Comparison of ENCODE assay signal across 23 cellular contexts in genomic region chr17:37825851-37826250, GRCh38.
"Had no signal": no experiment of that assay in that cellular context is flagged by ENCODE, and none has a peak within 500 bp of the region (broad histone marks: within the 10 kb centered on the region; RNA-seq: fewer than 3 reads in every experiment).

No MANE protein-coding gene starts in this region.

- ATAC-seq: activated CD8-positive, alpha-beta T cell treated with anti-CD3 and anti-CD28 coated beads for 36 hours; activated T-cell treated with anti-CD3 and anti-CD28 coated beads, Interleukin-2, amount 50 U/mL, for 72 hours; gastrocnemius medialis had no signal

- DNase-seq: activated CD4-positive, alpha-beta T cell treated with anti-CD3 and anti-CD28 coated beads for 48 hours; activated CD8-positive, alpha-beta memory T cell treated with anti-CD3 and anti-CD28 coated beads, Interleukin-2, amount 50 U/mL, for 4 hours; activated CD8-positive, alpha-beta T cell treated with anti-CD3 and anti-CD28 coated beads for 36 hours; activated gamma-delta T cell treated with Interleukin-2 at 50 U/mL for 16 hours; activated T-cell treated with anti-CD3 and anti-CD28 coated beads, Interleukin-2, amount 50 U/mL, for 72 hours; brain microvascular endothelial cell; dorsolateral prefrontal cortex; erythroblast; gastrocnemius medialis; immature natural killer cell; ovary; right lobe of liver; stimulated activated CD4-positive, alpha-beta T cell treated with anti-CD3 and anti-CD28 coated beads, Interleukin-4, amount 100 ng/mL, for 4 hours; stimulated activated CD8-positive, alpha-beta memory T cell treated with anti-CD3 and anti-CD28 coated beads, Interleukin-4, amount 100 ng/mL, for 48 hours; stimulated activated naive CD4-positive, alpha-beta T cell treated with Interleukin-2 at 50 U/mL for 16 hours; transverse colon had no signal

- H3K36me3 Mint-ChIP-seq: activated naive CD8-positive, alpha-beta T cell; immature natural killer cell; mesothelial cell of epicardium; neural progenitor cell had no signal

- H3K4me1 ChIP-seq: gastrocnemius medialis, neural progenitor cell, transverse colon, vagina had no signal

- H3K4me2 ChIP-seq: neural progenitor cell had no signal

- H3K4me1 Mint-ChIP-seq: immature natural killer cell had no signal

- H3K36me3 ChIP-seq: brain microvascular endothelial cell, gastrocnemius medialis, heart left ventricle, neural progenitor cell, ovary, right lobe of liver, transverse colon, vagina had no signal

- H3K9ac ChIP-seq: neural progenitor cell had no signal

- H3K27ac ChIP-seq: brain microvascular endothelial cell, gastrocnemius medialis, neural progenitor cell, ovary, right lobe of liver, transverse colon, vagina had no signal

- H3K27ac Mint-ChIP-seq: activated CD8-positive, alpha-beta T cell treated with anti-CD3 and anti-CD28 coated beads for 36 hours; activated naive CD8-positive, alpha-beta T cell; activated T-cell treated with anti-CD3 and anti-CD28 coated beads, Interleukin-2, amount 50 U/mL, for 72 hours; endodermal cell; immature natural killer cell had no signal

- H3K4me3 Mint-ChIP-seq: activated CD8-positive, alpha-beta T cell treated with anti-CD3 and anti-CD28 coated beads for 36 hours; activated naive CD8-positive, alpha-beta T cell; activated T-cell treated with anti-CD3 and anti-CD28 coated beads, Interleukin-2, amount 50 U/mL, for 72 hours; endodermal cell; immature natural killer cell; mesothelial cell of epicardium; neural progenitor cell had no signal

- H3K27me3 ChIP-seq: brain microvascular endothelial cell, neural progenitor cell, ovary, right lobe of liver, transverse colon, vagina had no signal

- H3K4me3 ChIP-seq: dorsolateral prefrontal cortex, gastrocnemius medialis, heart left ventricle, neural progenitor cell, ovary, right lobe of liver, smooth muscle cell, transverse colon, vagina had no signal

- H3K9me3 ChIP-seq: gastrocnemius medialis, heart left ventricle, ovary, right lobe of liver, transverse colon, vagina had no signal

- H3K9me3 Mint-ChIP-seq: activated CD8-positive, alpha-beta T cell treated with anti-CD3 and anti-CD28 coated beads for 36 hours; activated T-cell treated with anti-CD3 and anti-CD28 coated beads, Interleukin-2, amount 50 U/mL, for 72 hours; endodermal cell; immature natural killer cell; mesothelial cell of epicardium; neural progenitor cell had no signal
